ENCODE assay signal across 9 cellular contexts in the genomic region with DNA sequence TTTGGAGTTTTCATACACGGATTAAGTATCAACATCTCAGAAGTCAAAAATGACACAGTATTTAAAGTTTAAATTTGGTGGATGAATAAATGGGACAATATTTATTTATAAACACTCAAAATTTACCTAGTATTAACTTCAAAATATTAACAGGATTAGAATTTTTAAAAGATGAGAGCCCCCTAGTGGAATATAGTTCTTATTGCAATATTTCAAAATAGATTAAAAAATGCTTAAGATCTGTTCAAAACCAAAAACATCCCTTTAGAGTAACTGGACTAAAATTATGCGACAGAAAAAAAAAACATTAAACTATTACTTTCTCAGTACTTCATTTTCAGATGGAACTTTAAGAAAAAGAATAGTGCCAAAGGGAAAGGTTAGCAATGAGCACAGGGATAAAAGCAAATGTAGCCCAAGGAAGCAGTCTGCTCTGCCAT. TPM values are rescaled to one million over a fixed set of nuclear protein-coding genes. Genes with fewer than 3 reads are reported as not detected.
DNase-seq lines count a peak whose midpoint lies in the region; ATAC-seq and TF ChIP-seq lines count a peak whose summit lies in the region.
"Had no signal": no experiment of that assay in that cellular context is flagged by ENCODE, and none has a peak within 500 bp of the region (broad histone marks: within the 10 kb centered on the region; RNA-seq: fewer than 3 reads in every experiment).

No MANE protein-coding gene starts in this region.

- H4K5ac ChIP-seq in IMR-90 (ENCODE audit: low read depth, low read length): no peak overlapping the region

- H3K14ac ChIP-seq in IMR-90 (replicated peaks; ENCODE audit: low read depth, low read length): no peak overlapping the region

- no peak overlapping the region for H3K4me3 Mint-ChIP-seq in CD4-positive, alpha-beta T cell
- no peak overlapping the region for H3K4me3 Mint-ChIP-seq in mesothelial cell of epicardium

- no peak overlapping the region for H2AK9ac ChIP-seq in IMR-90 (replicated peaks; ENCODE audit: low read depth, low read length, poor library complexity)

- no peak overlapping the region for H2BK120ac ChIP-seq in IMR-90 (ENCODE audit: low read depth, low read length)

- H3K4me1 ChIP-seq in IMR-90 (ENCODE audit: control insufficient read depth, insufficient read depth, low read length): no peaks in the 10 kb centered on the region

- H3K18ac ChIP-seq in IMR-90 (ENCODE audit: low read depth, low read length): no peak overlapping the region

- no peak for TF ChIP-seq POLR2A in IMR-90 (IDR thresholded peaks at IDR 0.05; ENCODE audit: low read depth, low read length)

- no peak overlapping the region for H3K9ac ChIP-seq in IMR-90 (ENCODE audit: low read depth, low read length)

- no CpG with 5 or more reads among the region's 2 CpGs for WGBS in IMR-90 (ENCODE audit: extremely low coverage in 2 of 2, insufficient read length in 1 of 2), 2 experiments

- intact Hi-C loops in CD4-positive, alpha-beta T cell (cut with DNase I, micrococcal nuclease): loop anchor here in 1 of 2 experiments (5.0 kb wide), 2 partner anchors 135 to 185 kb away; no protein-coding TSS in a partner anchor
- intact Hi-C loops in IMR-90 (cut with micrococcal nuclease): loop anchor here (1.0 kb wide), 1 partner anchor 182 kb away; no protein-coding TSS in a partner anchor

- no peaks in the 10 kb centered on the region for H3K9me3 ChIP-seq in CD4-positive, alpha-beta T cell (ENCODE audit: control insufficient read depth, low read length)
- H3K9me3 ChIP-seq in IMR-90 (ENCODE audit: control insufficient read depth, insufficient read depth, low read length): no peaks in the 10 kb centered on the region

- CTCF ChIA-PET in CD4-positive, alpha-beta T cell (lab: Charles Lee): interaction anchor here (1.2 to 1.5 kb wide), 3 partner anchors 10 to 15 kb away, joined by 3 to 6 read pairs (median 3); no protein-coding TSS in a partner anchor
- CTCF ChIA-PET in IMR-90 (lab: Yijun Ruan, JAX): interaction anchor here (0.6 to 1.2 kb wide), 8 partner anchors 20 to 1799 kb away, joined by 3 to 11 read pairs (median 3); no protein-coding TSS in a partner anchor

- peak; percentile 88 for TF ChIP-seq CTCF in CD4-positive, alpha-beta T cell (IDR thresholded peaks at IDR 0.05)
- peak; percentile 46 for TF ChIP-seq CTCF in IMR-90 (conservative IDR thresholded peaks at IDR 0.05; ENCODE audit: low read depth, low read length)
- peak; percentile 94 for TF ChIP-seq CTCF in mesothelial cell of epicardium (IDR thresholded peaks at IDR 0.05; ENCODE audit: unreplicated experiment)

- H3K9me3 Mint-ChIP-seq in CD4-positive, alpha-beta T cell: no peaks in the 10 kb centered on the region
- H3K9me3 Mint-ChIP-seq in mesothelial cell of epicardium: no peaks in the 10 kb centered on the region

- no peaks in the 10 kb centered on the region for H3K4me1 Mint-ChIP-seq in CD4-positive, alpha-beta T cell (ENCODE audit: low read depth)
- H3K4me1 Mint-ChIP-seq in mesothelial cell of epicardium: no peaks in the 10 kb centered on the region

- peaks cover 14% of the 10 kb centered on the region for H3K36me3 ChIP-seq in IMR-90 (ENCODE audit: control insufficient read depth, insufficient read depth, low read length)

- no peak overlapping the region for H3K4me2 ChIP-seq in IMR-90 (ENCODE audit: low read depth, low read length)

- H4K20me1 ChIP-seq in IMR-90 (ENCODE audit: insufficient read depth, low read length): no peaks in the 10 kb centered on the region

- POLR2A ChIA-PET in CD4-positive, alpha-beta T cell (lab: Charles Lee): interaction anchor here (1.2 kb wide), 1 partner anchor 141 kb away, joined by 5 read pairs; no protein-coding TSS in a partner anchor
- POLR2A ChIA-PET in IMR-90 (lab: Charles Lee; ENCODE audit: unreplicated experiment): no interaction called here

- H3K27me3 ChIP-seq in CD4-positive, alpha-beta T cell (ENCODE audit: control insufficient read depth, insufficient read depth, low read length): no peaks in the 10 kb centered on the region
- no peaks in the 10 kb centered on the region for H3K27me3 ChIP-seq in IMR-90 (ENCODE audit: control insufficient read depth, insufficient read depth, low read length)

- no peak overlapping the region for H3K4me3 ChIP-seq in IMR-90 (ENCODE audit: insufficient read depth, low read depth, low read length)

- no peak overlapping the region for H3K4ac ChIP-seq in IMR-90 (ENCODE audit: low read depth, low read length)

- dilution Hi-C loops in IMR-90 (cut with HindIII; ENCODE audit: low sequenced_read_pairs, unreplicated experiment): no loop called here

- H4K8ac ChIP-seq in IMR-90 (ENCODE audit: low read depth in 2 of 2, low read length in 2 of 2): no peak overlapping the region

- H3K9me1 ChIP-seq in IMR-90 (ENCODE audit: insufficient read depth, low read length): peaks cover 4% of the 10 kb centered on the region; the same call in 1 of the 2 replicates

- no peak for ATAC-seq in CD4-positive, alpha-beta T cell (ENCODE audit: poor library complexity)
- ATAC-seq in IMR-90 (ENCODE audit: low read depth) (peak; percentile 56; the same call in 1 of the 2 replicates), GM19324 (IDR thresholded peaks at IDR 0.05; ENCODE audit: low FRiP score, unreplicated experiment) (no peak)

- H2BK5ac ChIP-seq in IMR-90 (ENCODE audit: low read depth, low read length, poor library complexity, severe bottlenecking): peak overlapping the region; percentile 19

- no peak overlapping the region for H3K56ac ChIP-seq in IMR-90 (ENCODE audit: extremely low read depth, insufficient read depth, low read length)

- in situ Hi-C loops in IMR-90 (cut with MboI; ENCODE audit: low sequenced_read_pairs): no loop called here

- H3K27ac ChIP-seq in CD4-positive, alpha-beta T cell (ENCODE audit: low read depth, low read length): no peak overlapping the region
- no peak overlapping the region for H3K27ac ChIP-seq in IMR-90 (ENCODE audit: insufficient read depth, low read length)

- H3K23ac ChIP-seq in IMR-90 (ENCODE audit: low read depth, low read length): no peak overlapping the region

- TF ChIP-seq RAD21 in IMR-90 (IDR thresholded peaks at IDR 0.05; ENCODE audit: low read length): peak; percentile 24; the same call in 1 of the 2 replicates

- no peak overlapping the region for H2BK15ac ChIP-seq in IMR-90 (ENCODE audit: low read depth, low read length)

- no peak overlapping the region for H2AK5ac ChIP-seq in IMR-90 (ENCODE audit: low read depth, low read length)

- H3K36me3 Mint-ChIP-seq in CD4-positive, alpha-beta T cell (ENCODE audit: low read depth): peaks cover 54% of the 10 kb centered on the region
- H3K36me3 Mint-ChIP-seq in mesothelial cell of epicardium: peaks cover 5% of the 10 kb centered on the region

- no peak overlapping the region for H3K27ac Mint-ChIP-seq in CD4-positive, alpha-beta T cell
- H3K27ac Mint-ChIP-seq in mesothelial cell of epicardium: peak overlapping the region; percentile 64

- DNase-seq in CD4-positive, alpha-beta T cell: no peak
- DNase-seq in IMR-90: peak; percentile 24
- DNase-seq in astrocyte of the hippocampus (ENCODE audit: low read depth, low spot score): peak; percentile 3
- DNase-seq in mesothelial cell of epicardium (ENCODE audit: low spot score in 2 of 2, unreplicated experiment in 2 of 2): no peak
- DNase-seq in OCI-M2 (lab: John Stamatoyannopoulos, UW; ENCODE audit: unreplicated experiment): no peak
- DNase-seq in NCI-H446 (lab: John Stamatoyannopoulos, UW): no peak
- DNase-seq in GF-D8 (lab: John Stamatoyannopoulos, UW): no peak
- DNase-seq: stimulated activated CD8-positive, alpha-beta memory T cell treated with anti-CD3 and anti-CD28 coated beads, Interleukin-4, amount 100 ng/mL, for 48 hours had no signal

- no peak overlapping the region for H4K91ac ChIP-seq in IMR-90 (ENCODE audit: insufficient read depth, low read depth, low read length)

- H2BK20ac ChIP-seq in IMR-90 (ENCODE audit: low read depth, low read length): no peak overlapping the region

- no TSS peak for BruUV-seq in IMR-90 (replicated peaks; lab: Mats Ljungman, UMichigan)

- peaks cover 0 to 3% of the 10 kb centered on the region in 2 experiments; a peak in 1 of 4 replicates for H3K79me1 ChIP-seq in IMR-90 (ENCODE audit: low read depth in 1 of 2, low read length in 2 of 2)

- H3K27me3 Mint-ChIP-seq in CD4-positive, alpha-beta T cell: no peaks in the 10 kb centered on the region
- H3K27me3 Mint-ChIP-seq in mesothelial cell of epicardium (ENCODE audit: low read depth): no peaks in the 10 kb centered on the region

- H2AFZ ChIP-seq in IMR-90 (replicated peaks; ENCODE audit: low read length, poor library complexity): no peak overlapping the region

TF ChIP-seq in IMR-90, 13 proteins besides CTCF, POLR2A, EP300 and RAD21:
- TF ChIP-seq RFX5 (IDR thresholded peaks at IDR 0.05; ENCODE audit: low read depth, low read length): no peak
- no peak for TF ChIP-seq MAFK (IDR thresholded peaks at IDR 0.05; ENCODE audit: low read depth, low read length)
- TF ChIP-seq BHLHE40 (IDR thresholded peaks at IDR 0.05; ENCODE audit: low read depth, low read length): no peak
- TF ChIP-seq SMC3 (IDR thresholded peaks at IDR 0.05; ENCODE audit: low read depth, low read length): peak; percentile 23; the same call in 1 of the 2 replicates

RNA-seq across cellular contexts. Expression of gene SNX14, which starts 56.6 kb away (rescaled TPM):
- total RNA-seq in CD4-positive, alpha-beta T cell: 10 to 100 TPM; 30.8 to 31.5 TPM
- total RNA-seq in IMR-90 (2012; rRNA removed) (61.8 and 116 TPM in 2 replicates), mesothelial cell of epicardium (72.6 to 75.5 TPM (median 73.3 TPM) in 3 replicates)
- 38.4 and 39.9 TPM in 2 replicates for polyA plus RNA-seq in IMR-90 (2012; rRNA removed)
- polyA plus RNA-seq in IMR-90 (2012; cell fraction: cytosol; rRNA removed): 13.0 and 24.5 TPM in 2 replicates
- 38.3 and 116 TPM in 2 replicates for polyA plus RNA-seq in IMR-90 (2012; cell fraction: nucleus; rRNA removed; ENCODE audit: low replicate concordance)

Comparison
In these comparisons a context has a peak if more than half of its experiments do, and no peak if none do; other contexts are left out.
1. DNase-seq: peak in IMR-90 (single experiment) and astrocyte of the hippocampus (single experiment); none in CD4-positive, alpha-beta T cell (0 of 10), mesothelial cell of epicardium (0 of 2), OCI-M2 (single experiment), NCI-H446 (0 of 2) and GF-D8 (single experiment).
2. Peak in every context shown above with its lines, with median percentiles within 50 percentile points of each other: CTCF ChIP-seq.